1 cellular context compared by ENCODE assay signal in the genomic region with DNA sequence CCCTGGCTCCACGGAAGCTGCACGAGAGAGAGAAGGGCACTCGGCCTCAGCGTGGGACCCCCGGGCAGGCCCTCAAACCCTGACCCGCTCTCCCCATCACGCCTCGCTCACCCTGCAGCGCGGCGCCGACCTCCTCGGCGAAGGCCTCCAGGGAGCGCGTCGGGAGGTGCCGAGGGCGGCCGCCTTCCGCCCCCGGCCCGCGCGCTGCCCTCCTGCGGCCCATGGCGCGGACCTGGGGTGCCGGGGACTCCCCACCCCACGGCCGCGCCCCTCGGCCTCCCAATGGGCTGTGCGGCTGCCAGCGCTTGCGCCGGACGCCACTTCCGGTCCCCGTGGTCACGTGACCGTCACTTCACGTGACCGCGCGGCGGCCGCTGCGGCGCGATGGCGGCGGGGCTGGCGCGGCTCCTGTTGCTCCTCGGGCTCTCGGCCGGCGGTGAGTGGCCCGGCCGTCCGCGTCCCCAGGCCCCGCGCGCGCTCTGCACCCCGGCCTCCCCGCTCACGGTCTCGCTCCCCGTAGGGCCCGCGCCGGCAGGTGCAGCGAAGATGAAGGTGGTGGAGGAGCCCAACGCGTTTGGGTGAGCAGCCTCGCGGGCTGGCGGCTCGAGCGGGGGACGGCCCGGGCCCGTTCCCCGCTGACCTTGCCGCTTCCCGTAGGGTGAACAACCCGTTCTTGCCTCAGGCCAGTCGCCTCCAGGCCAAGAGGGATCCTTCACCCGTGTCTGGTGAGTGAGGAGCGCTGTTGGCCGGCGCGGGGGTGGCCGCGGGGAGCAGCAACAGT.
TF ChIP-seq lines count a peak whose summit lies in the region.

GNPTG (plus strand) TSS at position 350 of the 781 bp plus-strand sequence; CDS start at position 385, 35 bp downstream.
TSR3 (minus strand) TSS at position 297 of the 781 bp plus-strand sequence; CDS start at position 223, 74 bp downstream.

TF ChIP-seq in K562, 482 proteins besides CTCF, POLR2A, EP300 and RAD21 (continued from another document and continues in another):
- TF ChIP-seq RHOXF2B (CRISPR knock-in tag; conservative IDR thresholded peaks at IDR 0.05) (no peak), MXI1 (IDR thresholded peaks at IDR 0.05; ENCODE audit: low read depth, low read length) (peak; percentile 81), ZKSCAN8 (CRISPR knock-in tag; IDR thresholded peaks at IDR 0.05) (no peak), TAL1 (IDR thresholded peaks at IDR 0.05) (no peak), CREB1 (IDR thresholded peaks at IDR 0.05) (peak; percentile 58), CREB1 (CRISPR knock-in tag; IDR thresholded peaks at IDR 0.05) (peak; percentile 63; the same call in 1 of the 2 replicates), TGIF2 (CRISPR knock-in tag; IDR thresholded peaks at IDR 0.05) (no peak; the same call in 1 of the 2 replicates), PURB (CRISPR knock-in tag; IDR thresholded peaks at IDR 0.05; ENCODE audit: low read depth) (no peak), PKNOX1 (IDR thresholded peaks at IDR 0.05) (no peak), ZNF551 (CRISPR knock-in tag; IDR thresholded peaks at IDR 0.05) (no peak), KAT2B (IDR thresholded peaks at IDR 0.05; ENCODE audit: low read depth, low read length) (no peak), HDAC3 (IDR thresholded peaks at IDR 0.05; ENCODE audit: borderline replicate concordance, partially characterized antibody) (no peak), PHF21A (IDR thresholded peaks at IDR 0.05; ENCODE audit: borderline replicate concordance, low read depth) (no peak), SAP30 (IDR thresholded peaks at IDR 0.05; ENCODE audit: borderline replicate concordance, insufficient read depth, low read depth, low read length, poor library complexity, severe bottlenecking) (peak; percentile 94), ATF1 (CRISPR knock-in tag; IDR thresholded peaks at IDR 0.05) (no peak), ATF1 (tag; IDR thresholded peaks at IDR 0.05) (peak; percentile 62), POLR2AphosphoS2 (IDR thresholded peaks at IDR 0.05; ENCODE audit: low read length) (no peak), MEF2D (tag; conservative IDR thresholded peaks at IDR 0.05; ENCODE audit: low read depth) (no peak), ELK1 (CRISPR knock-in tag; IDR thresholded peaks at IDR 0.05) (no peak), SMARCE1 (IDR thresholded peaks at IDR 0.05) (no peak), ETV6 (IDR thresholded peaks at IDR 0.05; ENCODE audit: borderline replicate concordance in 1 of 2, low read depth in 2 of 2, low read length in 1 of 2) (peak in 1 of 2 experiments; percentile 46; a peak in 1 of 4 replicates), ETV6 (CRISPR knock-in tag; IDR thresholded peaks at IDR 0.05; ENCODE audit: borderline replicate concordance) (no peak), ZNF277 (CRISPR knock-in tag; IDR thresholded peaks at IDR 0.05; ENCODE audit: borderline replicate concordance) (no peak), NCOA6 (IDR thresholded peaks at IDR 0.05) (no peak), TFAP4 (CRISPR knock-in tag; IDR thresholded peaks at IDR 0.05; ENCODE audit: borderline replicate concordance) (peak; percentile 44; the same call in 1 of the 2 replicates), CEBPG (CRISPR knock-in tag; IDR thresholded peaks at IDR 0.05) (no peak), CEBPG (tag; conservative IDR thresholded peaks at IDR 0.05 in 1 of 2, IDR thresholded peaks at IDR 0.05 in 1 of 2) (no peak), TAF1 (IDR thresholded peaks at IDR 0.05; ENCODE audit: control insufficient read depth, extremely low read depth, insufficient read depth, low read length, severe bottlenecking) (peak; percentile 90), ZNF146 (CRISPR knock-in tag; IDR thresholded peaks at IDR 0.05; ENCODE audit: unreplicated experiment) (no peak), SMARCB1 (IDR thresholded peaks at IDR 0.05; ENCODE audit: insufficient read length, low read depth) (no peak), ZMIZ1 (IDR thresholded peaks at IDR 0.05; ENCODE audit: low read depth in 2 of 2, low read length in 2 of 2) (no peak), MEF2A (IDR thresholded peaks at IDR 0.05; ENCODE audit: control insufficient read depth, low read depth, low read length) (peak; percentile 81), ETS2 (tag; IDR thresholded peaks at IDR 0.05; ENCODE audit: borderline replicate concordance, poor library complexity, severe bottlenecking) (no peak), BHLHE40 (IDR thresholded peaks at IDR 0.05; ENCODE audit: low read length) (peak; percentile 96), PHF20 (IDR thresholded peaks at IDR 0.05; ENCODE audit: partially characterized antibody) (peak; percentile 97), HNRNPK (IDR thresholded peaks at IDR 0.05; ENCODE audit: low read depth, low read length, poor library complexity, severe bottlenecking) (no peak), NEUROD1 (IDR thresholded peaks at IDR 0.05; ENCODE audit: borderline replicate concordance, low read depth, low read length, partially characterized antibody) (peak; percentile 28), JUND (IDR thresholded peaks at IDR 0.05; ENCODE audit: borderline replicate concordance, low read depth, low read length) (peak; percentile 61; the same call in 1 of the 2 replicates), JUND (tag; IDR thresholded peaks at IDR 0.05; ENCODE audit: borderline replicate concordance, low read depth, low read length) (no peak; the same call in 2 of the 3 replicates), MYC (IDR thresholded peaks at IDR 0.05; ENCODE audit: low read depth, low read length) (peak; percentile 59; the same call in 1 of the 2 replicates), MYC (CRISPR knock-in tag; IDR thresholded peaks at IDR 0.05; ENCODE audit: borderline replicate concordance, low read depth) (no peak), FOSL1 (tag; conservative IDR thresholded peaks at IDR 0.05) (0 out of 2 replicates have a peak, but pooled peaks have one; percentile 22), CTCFL (IDR thresholded peaks at IDR 0.05; ENCODE audit: borderline replicate concordance, insufficient read depth, low read depth, low read length, poor library complexity, severe bottlenecking) (peak; percentile 85)
- TF ChIP-seq, protein P1, sequence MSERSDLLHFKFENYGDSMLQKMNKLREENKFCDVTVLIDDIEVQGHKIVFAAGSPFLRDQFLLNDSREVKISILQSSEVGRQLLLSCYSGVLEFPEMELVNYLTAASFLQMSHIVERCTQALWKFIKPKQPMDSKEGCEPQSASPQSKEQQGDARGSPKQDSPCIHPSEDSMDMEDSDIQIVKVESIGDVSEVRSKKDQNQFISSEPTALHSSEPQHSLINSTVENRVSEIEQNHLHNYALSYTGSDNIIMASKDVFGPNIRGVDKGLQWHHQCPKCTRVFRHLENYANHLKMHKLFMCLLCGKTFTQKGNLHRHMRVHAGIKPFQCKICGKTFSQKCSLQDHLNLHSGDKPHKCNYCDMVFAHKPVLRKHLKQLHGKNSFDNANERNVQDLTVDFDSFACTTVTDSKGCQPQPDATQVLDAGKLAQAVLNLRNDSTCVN (CRISPR knock-in tag; IDR thresholded peaks at IDR 0.05) = no peak
- TF ChIP-seq, protein P2, sequence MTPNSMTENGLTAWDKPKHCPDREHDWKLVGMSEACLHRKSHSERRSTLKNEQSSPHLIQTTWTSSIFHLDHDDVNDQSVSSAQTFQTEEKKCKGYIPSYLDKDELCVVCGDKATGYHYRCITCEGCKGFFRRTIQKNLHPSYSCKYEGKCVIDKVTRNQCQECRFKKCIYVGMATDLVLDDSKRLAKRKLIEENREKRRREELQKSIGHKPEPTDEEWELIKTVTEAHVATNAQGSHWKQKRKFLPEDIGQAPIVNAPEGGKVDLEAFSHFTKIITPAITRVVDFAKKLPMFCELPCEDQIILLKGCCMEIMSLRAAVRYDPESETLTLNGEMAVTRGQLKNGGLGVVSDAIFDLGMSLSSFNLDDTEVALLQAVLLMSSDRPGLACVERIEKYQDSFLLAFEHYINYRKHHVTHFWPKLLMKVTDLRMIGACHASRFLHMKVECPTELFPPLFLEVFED (CRISPR knock-in tag; conservative IDR thresholded peaks at IDR 0.05) = no peak
